8 cellular contexts compared by ENCODE assay signal in the genomic region with DNA sequence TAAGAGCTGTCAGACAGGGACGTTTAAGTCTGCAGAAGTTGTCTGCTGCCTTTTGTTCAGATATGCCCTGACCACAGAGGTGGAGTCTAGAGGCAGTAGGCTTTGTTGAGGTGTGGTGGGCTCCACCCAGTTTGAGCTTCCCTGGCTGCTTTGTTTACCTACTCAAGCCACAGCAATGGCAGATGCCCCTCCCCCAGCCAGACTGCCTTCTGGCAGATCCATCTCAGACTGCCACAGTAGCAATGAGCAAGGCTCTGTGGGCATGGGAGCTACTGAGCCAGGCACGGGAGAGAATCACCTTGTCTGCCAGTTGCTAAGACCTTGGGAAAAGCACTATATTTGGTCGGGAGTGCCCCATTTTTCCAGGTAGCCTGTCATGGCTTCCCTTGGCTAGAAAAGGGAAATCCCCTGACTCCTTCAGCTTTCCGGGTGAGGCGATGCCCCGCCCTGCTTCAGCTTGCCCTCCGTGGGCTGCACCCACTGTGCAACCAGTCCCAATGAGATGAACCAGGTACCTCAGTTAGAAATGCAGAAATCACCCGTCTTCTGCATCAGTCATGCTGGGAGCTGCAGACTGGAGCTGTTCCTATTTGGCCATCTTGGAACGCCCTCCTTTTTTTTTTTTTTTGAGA.
DNase-seq lines count a peak whose midpoint lies in the region; ATAC-seq, FAIRE-seq and TF ChIP-seq lines count a peak whose summit lies in the region.
"Not testable (repeated sequence)": the region's sequence is repeated elsewhere in the genome, so short reads cannot be mapped to it uniquely, and the experiment has no call there.

No MANE protein-coding gene starts in this region.

- not testable (repeated sequence) for H3K9ac ChIP-seq in PC-3 (ENCODE audit: low read length)

- peak overlapping the region; percentile 3; the same call in 1 of the 2 replicates for H3K27ac ChIP-seq in C4-2B
- H3K27ac ChIP-seq in PC-3 (ENCODE audit: low read length); small intestine (ENCODE audit: low read depth in 1 of 2, low read length in 1 of 2): not testable (repeated sequence)

- H3K36me3 Mint-ChIP-seq in activated CD4-positive, alpha-beta T cell treated with anti-CD3 and anti-CD28 coated beads, Interleukin-2, amount 10 ng/mL, durations not matched to agents 24 days and 14 days (ENCODE audit: low read depth) = peaks cover 13% of the 10 kb centered on the region
- H3K36me3 Mint-ChIP-seq in activated T-cell treated with anti-CD3 and anti-CD28 coated beads, Interleukin-2, amount 50 U/mL, for 4 hours (ENCODE audit: insufficient read depth); activated naive CD8-positive, alpha-beta T cell treated with anti-CD3 and anti-CD28 coated beads, Interleukin-2, amount 50 U/mL, for 24 hours (ENCODE audit: low read depth): not testable (repeated sequence)

- FAIRE-seq in small intestine (lab: Jason Lieb, UNC) = not testable (repeated sequence)

- CTCF ChIA-PET in PC-3 (lab: Charles Lee) = not testable (repeated sequence)

- not testable (repeated sequence) for ATAC-seq in PC-3; activated naive CD8-positive, alpha-beta T cell treated with anti-CD3 and anti-CD28 coated beads, Interleukin-2, amount 50 U/mL, for 24 hours
- peak; percentile 38 to 46 for ATAC-seq in activated T-cell treated with anti-CD3 and anti-CD28 coated beads, Interleukin-2, amount 50 U/mL, for 4 hours

- H3K4me1 Mint-ChIP-seq in activated CD4-positive, alpha-beta T cell treated with anti-CD3 and anti-CD28 coated beads, Interleukin-2, amount 10 ng/mL, durations not matched to agents 24 days and 14 days = peaks cover 15% of the 10 kb centered on the region
- peaks cover 19% of the 10 kb centered on the region for H3K4me1 Mint-ChIP-seq in activated T-cell treated with anti-CD3 and anti-CD28 coated beads, Interleukin-2, amount 50 U/mL, for 4 hours (ENCODE audit: low read depth)
- peaks cover 17% of the 10 kb centered on the region for H3K4me1 Mint-ChIP-seq in activated naive CD8-positive, alpha-beta T cell treated with anti-CD3 and anti-CD28 coated beads, Interleukin-2, amount 50 U/mL, for 24 hours

- POLR2A ChIA-PET in PC-3 (lab: Charles Lee; ENCODE audit: unreplicated experiment) = not testable (repeated sequence)

- H3K27ac Mint-ChIP-seq in activated CD4-positive, alpha-beta T cell treated with anti-CD3 and anti-CD28 coated beads, Interleukin-2, amount 10 ng/mL, durations not matched to agents 24 days and 14 days; activated naive CD8-positive, alpha-beta T cell treated with anti-CD3 and anti-CD28 coated beads, Interleukin-2, amount 50 U/mL, for 24 hours: not testable (repeated sequence)

- TF ChIP-seq CTCF in C4-2B (conservative IDR thresholded peaks at IDR 0.05); PC-3 (conservative IDR thresholded peaks at IDR 0.05; ENCODE audit: low read depth, low read length): not testable (repeated sequence)

- not testable (repeated sequence) for H3F3A ChIP-seq in PC-3 (ENCODE audit: low read length, unreplicated experiment)

- intact Hi-C loops in PC-3 (cut with micrococcal nuclease); activated CD4-positive, alpha-beta T cell treated with anti-CD3 and anti-CD28 coated beads, Interleukin-2, amount 10 ng/mL, durations not matched to agents 24 days and 14 days (cut with micrococcal nuclease): not testable (repeated sequence)

- peak overlapping the region; percentile 68 for H3K4me3 Mint-ChIP-seq in activated CD4-positive, alpha-beta T cell treated with anti-CD3 and anti-CD28 coated beads, Interleukin-2, amount 10 ng/mL, durations not matched to agents 24 days and 14 days
- peak overlapping the region; percentile 65 for H3K4me3 Mint-ChIP-seq in activated T-cell treated with anti-CD3 and anti-CD28 coated beads, Interleukin-2, amount 50 U/mL, for 4 hours
- H3K4me3 Mint-ChIP-seq in activated naive CD8-positive, alpha-beta T cell treated with anti-CD3 and anti-CD28 coated beads, Interleukin-2, amount 50 U/mL, for 24 hours = peak overlapping the region; percentile 16

- H3K27me3 Mint-ChIP-seq in activated CD4-positive, alpha-beta T cell treated with anti-CD3 and anti-CD28 coated beads, Interleukin-2, amount 10 ng/mL, durations not matched to agents 24 days and 14 days = peaks cover 18% of the 10 kb centered on the region
- H3K27me3 Mint-ChIP-seq in activated T-cell treated with anti-CD3 and anti-CD28 coated beads, Interleukin-2, amount 50 U/mL, for 4 hours (ENCODE audit: low read depth); activated naive CD8-positive, alpha-beta T cell treated with anti-CD3 and anti-CD28 coated beads, Interleukin-2, amount 50 U/mL, for 24 hours: not testable (repeated sequence)

- H3K4me3 ChIP-seq in PC-3 (ENCODE audit: low read length); small intestine (ENCODE audit: low read depth in 1 of 2, low read length in 2 of 2): not testable (repeated sequence)

- peak; percentile 9 for DNase-seq in LoVo (ENCODE audit: low spot score)
- peak; percentile 22 for DNase-seq in PC-3
- DNase-seq in activated CD4-positive, alpha-beta T cell treated with anti-CD3 and anti-CD28 coated beads, Interleukin-2, amount 10 ng/mL, durations not matched to agents 24 days and 14 days = peak; percentile 91
- peak; percentile 32 for DNase-seq in activated T-cell treated with anti-CD3 and anti-CD28 coated beads, Interleukin-2, amount 50 U/mL, for 4 hours
- DNase-seq in activated naive CD8-positive, alpha-beta T cell treated with anti-CD3 and anti-CD28 coated beads, Interleukin-2, amount 50 U/mL, for 24 hours = peak; percentile 27
- peak; percentile 20 for DNase-seq in small intestine
- DNase-seq in stimulated activated CD8-positive, alpha-beta memory T cell treated with anti-CD3 and anti-CD28 coated beads, Interleukin-4, amount 100 ng/mL, for 1 hour (ENCODE audit: low read depth in 2 of 2, low spot score in 1 of 2) = peak; percentile 6 to 32

- H4K20me1 ChIP-seq in PC-3 (ENCODE audit: low read length) = not testable (repeated sequence)

- H3K9me3 ChIP-seq in PC-3 (ENCODE audit: low read length); small intestine (ENCODE audit: control insufficient read depth, low read depth): not testable (repeated sequence)

- WGBS in small intestine, 3 donors = 47 to 67% (median 52%) methylated on average over 8 to 9 of the region's 9 CpGs

- not testable (repeated sequence) for H3K27me3 ChIP-seq in PC-3 (ENCODE audit: low read length); small intestine (ENCODE audit: control insufficient read depth in 2 of 2, insufficient read depth in 2 of 2, low read length in 2 of 2)

- H3K9me3 Mint-ChIP-seq in activated CD4-positive, alpha-beta T cell treated with anti-CD3 and anti-CD28 coated beads, Interleukin-2, amount 10 ng/mL, durations not matched to agents 24 days and 14 days = peaks cover 16% of the 10 kb centered on the region
- not testable (repeated sequence) for H3K9me3 Mint-ChIP-seq in activated T-cell treated with anti-CD3 and anti-CD28 coated beads, Interleukin-2, amount 50 U/mL, for 4 hours
- H3K9me3 Mint-ChIP-seq in activated naive CD8-positive, alpha-beta T cell treated with anti-CD3 and anti-CD28 coated beads, Interleukin-2, amount 50 U/mL, for 24 hours = peaks cover 11% of the 10 kb centered on the region

- not testable (repeated sequence) for H3K79me2 ChIP-seq in PC-3 (ENCODE audit: low read length)

- H2AFZ ChIP-seq in PC-3 (ENCODE audit: low read length) = not testable (repeated sequence)

- BruUV-seq in PC-3 (replicated peaks; lab: Mats Ljungman, UMichigan) = not testable (repeated sequence)

- not testable (repeated sequence) for H3K4me1 ChIP-seq in PC-3 (ENCODE audit: insufficient read depth, low read length); small intestine (ENCODE audit: control insufficient read depth in 2 of 2, insufficient read depth in 1 of 2, low read depth in 1 of 2, low read length in 1 of 2)

- H3K36me3 ChIP-seq in PC-3 (ENCODE audit: low read depth, low read length); small intestine (ENCODE audit: control insufficient read depth in 2 of 2, insufficient read depth in 2 of 2, low read length in 2 of 2): not testable (repeated sequence)

- H3K4me2 ChIP-seq in PC-3 (ENCODE audit: low read length) = peak overlapping the region; percentile 41; the same call in 1 of the 2 replicates

- H3K9me2 ChIP-seq in PC-3 (replicated peaks; ENCODE audit: low read length) = not testable (repeated sequence)

Comparison
In these comparisons a context has a peak if more than half of its experiments do, and no peak if none do; other contexts are left out.
1. DNase-seq: peak in every context shown above with its lines; median percentile 91 in activated CD4-positive, alpha-beta T cell treated with anti-CD3 and anti-CD28 coated beads, Interleukin-2, amount 10 ng/mL, durations not matched to agents 24 days and 14 days; 32 in activated T-cell treated with anti-CD3 and anti-CD28 coated beads, Interleukin-2, amount 50 U/mL, for 4 hours; 27 in activated naive CD8-positive, alpha-beta T cell treated with anti-CD3 and anti-CD28 coated beads, Interleukin-2, amount 50 U/mL, for 24 hours; 22 in PC-3; 20 in small intestine; 19 in stimulated activated CD8-positive, alpha-beta memory T cell treated with anti-CD3 and anti-CD28 coated beads, Interleukin-4, amount 100 ng/mL, for 1 hour; 9 in LoVo.
2. H3K4me3 Mint-ChIP-seq: peak in every context shown above with its lines; median percentile 68 in activated CD4-positive, alpha-beta T cell treated with anti-CD3 and anti-CD28 coated beads, Interleukin-2, amount 10 ng/mL, durations not matched to agents 24 days and 14 days; 65 in activated T-cell treated with anti-CD3 and anti-CD28 coated beads, Interleukin-2, amount 50 U/mL, for 4 hours; 16 in activated naive CD8-positive, alpha-beta T cell treated with anti-CD3 and anti-CD28 coated beads, Interleukin-2, amount 50 U/mL, for 24 hours.